ENCODE assay signal across 2 cellular contexts in the genomic region with DNA sequence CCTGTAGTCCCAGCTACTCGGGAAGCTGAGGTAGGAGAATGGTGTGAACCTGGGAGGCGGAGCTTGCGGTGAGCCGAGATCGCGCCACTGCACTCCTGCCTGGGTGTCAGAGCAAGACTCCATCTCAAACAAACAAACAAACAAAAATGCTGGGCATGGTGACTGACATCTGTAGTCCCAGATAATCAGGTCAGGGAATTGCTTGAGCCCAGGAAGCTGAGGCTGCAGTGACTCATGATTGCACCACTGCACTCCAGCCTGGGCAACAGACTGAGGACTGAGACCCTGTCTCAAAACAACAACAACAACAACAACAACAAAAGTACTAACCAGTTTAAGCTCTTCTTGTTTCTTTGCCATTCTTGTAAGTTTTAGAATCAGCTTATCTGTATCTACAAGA.
TF ChIP-seq lines count a peak whose summit lies in the region.

No MANE protein-coding gene starts in this region.

TF ChIP-seq in SK-N-SH, 30 proteins besides CTCF, POLR2A, EP300 and RAD21 (continued from another document):
- TF ChIP-seq, protein P1, sequence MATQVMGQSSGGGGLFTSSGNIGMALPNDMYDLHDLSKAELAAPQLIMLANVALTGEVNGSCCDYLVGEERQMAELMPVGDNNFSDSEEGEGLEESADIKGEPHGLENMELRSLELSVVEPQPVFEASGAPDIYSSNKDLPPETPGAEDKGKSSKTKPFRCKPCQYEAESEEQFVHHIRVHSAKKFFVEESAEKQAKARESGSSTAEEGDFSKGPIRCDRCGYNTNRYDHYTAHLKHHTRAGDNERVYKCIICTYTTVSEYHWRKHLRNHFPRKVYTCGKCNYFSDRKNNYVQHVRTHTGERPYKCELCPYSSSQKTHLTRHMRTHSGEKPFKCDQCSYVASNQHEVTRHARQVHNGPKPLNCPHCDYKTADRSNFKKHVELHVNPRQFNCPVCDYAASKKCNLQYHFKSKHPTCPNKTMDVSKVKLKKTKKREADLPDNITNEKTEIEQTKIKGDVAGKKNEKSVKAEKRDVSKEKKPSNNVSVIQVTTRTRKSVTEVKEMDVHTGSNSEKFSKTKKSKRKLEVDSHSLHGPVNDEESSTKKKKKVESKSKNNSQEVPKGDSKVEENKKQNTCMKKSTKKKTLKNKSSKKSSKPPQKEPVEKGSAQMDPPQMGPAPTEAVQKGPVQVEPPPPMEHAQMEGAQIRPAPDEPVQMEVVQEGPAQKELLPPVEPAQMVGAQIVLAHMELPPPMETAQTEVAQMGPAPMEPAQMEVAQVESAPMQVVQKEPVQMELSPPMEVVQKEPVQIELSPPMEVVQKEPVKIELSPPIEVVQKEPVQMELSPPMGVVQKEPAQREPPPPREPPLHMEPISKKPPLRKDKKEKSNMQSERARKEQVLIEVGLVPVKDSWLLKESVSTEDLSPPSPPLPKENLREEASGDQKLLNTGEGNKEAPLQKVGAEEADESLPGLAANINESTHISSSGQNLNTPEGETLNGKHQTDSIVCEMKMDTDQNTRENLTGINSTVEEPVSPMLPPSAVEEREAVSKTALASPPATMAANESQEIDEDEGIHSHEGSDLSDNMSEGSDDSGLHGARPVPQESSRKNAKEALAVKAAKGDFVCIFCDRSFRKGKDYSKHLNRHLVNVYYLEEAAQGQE (IDR thresholded peaks at IDR 0.05; ENCODE audit: low read depth, low read length), result no peak
- TF ChIP-seq FOSL2 (IDR thresholded peaks at IDR 0.05; ENCODE audit: borderline replicate concordance, low read depth), result 0 out of 2 replicates have a peak, but pooled peaks have one; percentile 8

TF ChIP-seq in SK-N-SH treated with all-trans-retinoic acid at 6 μM for 48 hours, 23 proteins besides CTCF, POLR2A, EP300 and RAD21 (continued from another document):
- TF ChIP-seq, protein P2, sequence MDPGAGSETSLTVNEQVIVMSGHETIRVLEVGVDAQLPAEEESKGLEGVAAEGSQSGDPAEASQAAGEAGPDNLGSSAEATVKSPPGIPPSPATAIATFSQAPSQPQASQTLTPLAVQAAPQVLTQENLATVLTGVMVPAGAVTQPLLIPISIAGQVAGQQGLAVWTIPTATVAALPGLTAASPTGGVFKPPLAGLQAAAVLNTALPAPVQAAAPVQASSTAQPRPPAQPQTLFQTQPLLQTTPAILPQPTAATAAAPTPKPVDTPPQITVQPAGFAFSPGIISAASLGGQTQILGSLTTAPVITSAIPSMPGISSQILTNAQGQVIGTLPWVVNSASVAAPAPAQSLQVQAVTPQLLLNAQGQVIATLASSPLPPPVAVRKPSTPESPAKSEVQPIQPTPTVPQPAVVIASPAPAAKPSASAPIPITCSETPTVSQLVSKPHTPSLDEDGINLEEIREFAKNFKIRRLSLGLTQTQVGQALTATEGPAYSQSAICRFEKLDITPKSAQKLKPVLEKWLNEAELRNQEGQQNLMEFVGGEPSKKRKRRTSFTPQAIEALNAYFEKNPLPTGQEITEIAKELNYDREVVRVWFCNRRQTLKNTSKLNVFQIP (CRISPR knock-in tag; IDR thresholded peaks at IDR 0.05; ENCODE audit: borderline replicate concordance, low read depth), result no peak
- TF ChIP-seq ESRRG (CRISPR knock-in tag; IDR thresholded peaks at IDR 0.05) (no peak), ZC3H10 (CRISPR knock-in tag; IDR thresholded peaks at IDR 0.05) (no peak), TOX (CRISPR knock-in tag; IDR thresholded peaks at IDR 0.05; ENCODE audit: borderline replicate concordance) (no peak), PPARA (CRISPR knock-in tag; IDR thresholded peaks at IDR 0.05; ENCODE audit: borderline replicate concordance) (no peak)
- TF ChIP-seq, protein P3, sequence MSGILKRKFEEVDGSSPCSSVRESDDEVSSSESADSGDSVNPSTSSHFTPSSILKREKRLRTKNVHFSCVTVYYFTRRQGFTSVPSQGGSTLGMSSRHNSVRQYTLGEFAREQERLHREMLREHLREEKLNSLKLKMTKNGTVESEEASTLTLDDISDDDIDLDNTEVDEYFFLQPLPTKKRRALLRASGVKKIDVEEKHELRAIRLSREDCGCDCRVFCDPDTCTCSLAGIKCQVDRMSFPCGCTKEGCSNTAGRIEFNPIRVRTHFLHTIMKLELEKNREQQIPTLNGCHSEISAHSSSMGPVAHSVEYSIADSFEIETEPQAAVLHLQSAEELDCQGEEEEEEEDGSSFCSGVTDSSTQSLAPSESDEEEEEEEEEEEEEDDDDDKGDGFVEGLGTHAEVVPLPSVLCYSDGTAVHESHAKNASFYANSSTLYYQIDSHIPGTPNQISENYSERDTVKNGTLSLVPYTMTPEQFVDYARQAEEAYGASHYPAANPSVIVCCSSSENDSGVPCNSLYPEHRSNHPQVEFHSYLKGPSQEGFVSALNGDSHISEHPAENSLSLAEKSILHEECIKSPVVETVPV (CRISPR knock-in tag; IDR thresholded peaks at IDR 0.05), result no peak
